ENCODE assay signal across 2 cellular contexts in genomic region chr9:35938474-35939145, GRCh38.
TF ChIP-seq lines count a peak whose summit lies in the region.

No MANE protein-coding gene starts in this region.

TF ChIP-seq in K562, 482 proteins besides CTCF, POLR2A, EP300 and RAD21:
- TF ChIP-seq ATF1 (CRISPR knock-in tag; IDR thresholded peaks at IDR 0.05) (no peak), ATF1 (tag; IDR thresholded peaks at IDR 0.05) (no peak)

TF ChIP-seq in HEK293T, 16 proteins besides CTCF, POLR2A, EP300 and RAD21:
- TF ChIP-seq SUZ12 (IDR thresholded peaks at IDR 0.05) (no peak), ARNT (IDR thresholded peaks at IDR 0.05) (no peak), HDGF (IDR thresholded peaks at IDR 0.05; ENCODE audit: borderline replicate concordance) (no peak), TARDBP (IDR thresholded peaks at IDR 0.05) (no peak), ELF4 (IDR thresholded peaks at IDR 0.05) (no peak), PKNOX1 (IDR thresholded peaks at IDR 0.05) (no peak), FOXK2 (IDR thresholded peaks at IDR 0.05) (no peak), SP1 (IDR thresholded peaks at IDR 0.05) (no peak)
TF ChIP-seq in HEK293T: peak in this region for 0.
